Comparison of ENCODE assay signal across 14 cellular contexts in the genomic region with DNA sequence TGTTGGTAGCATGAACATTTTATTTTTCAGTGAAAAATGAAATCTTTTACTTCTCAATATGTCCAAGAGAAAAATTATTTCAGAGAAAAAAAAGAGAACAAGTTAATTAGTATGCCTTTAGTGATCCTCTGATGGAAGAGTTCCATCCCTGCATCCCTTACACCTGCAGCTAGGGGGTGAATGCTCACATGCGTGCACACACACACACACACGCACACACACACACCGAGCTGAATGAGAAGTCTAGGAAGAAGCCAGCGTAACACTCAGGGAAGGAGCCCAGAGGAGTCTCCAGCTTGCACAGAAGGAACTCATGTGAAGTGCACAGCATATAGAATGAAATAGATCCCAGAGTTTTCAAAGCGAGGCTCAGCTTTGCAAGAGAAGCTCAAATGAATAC.
DNase-seq lines count a peak whose midpoint lies in the region; ATAC-seq and TF ChIP-seq lines count a peak whose summit lies in the region.
"Had no signal": no experiment of that assay in that cellular context is flagged by ENCODE, and none has a peak within 500 bp of the region (broad histone marks: within the 10 kb centered on the region; RNA-seq: fewer than 3 reads in every experiment).

No MANE protein-coding gene starts in this region.

- DNase-seq in A172 (ENCODE audit: low spot score) (peak; percentile 53), H4 (ENCODE audit: low spot score) (peak; percentile 7), kidney tubule cell (ENCODE audit: low spot score) (peak; percentile 52), iPS-NIHi7 (ENCODE audit: extremely low spot score) (no peak), coronary artery (ENCODE audit: low spot score) (no peak)
- DNase-seq: activated CD8-positive, alpha-beta T cell treated with anti-CD3 and anti-CD28 coated beads, Interleukin-2, amount 10 ng/mL, durations not matched to agents 7 days and 5 days; CD4-positive, alpha-beta memory T cell; erythroblast; islet precursor cell; NCI-H2227 treated with DMSO at 0.1 percent for 48 hours had no signal

- TF ChIP-seq CTCF in VCaP (conservative IDR thresholded peaks at IDR 0.05) = peak; percentile 100
- TF ChIP-seq CTCF in coronary artery (IDR thresholded peaks at IDR 0.05) = no peak

- no peak for ATAC-seq in HG02870 (IDR thresholded peaks at IDR 0.05; ENCODE audit: unreplicated experiment)
- no peak for ATAC-seq in GM21423 (IDR thresholded peaks at IDR 0.05; ENCODE audit: unreplicated experiment)
- ATAC-seq: activated CD8-positive, alpha-beta T cell treated with anti-CD3 and anti-CD28 coated beads, Interleukin-2, amount 10 ng/mL, durations not matched to agents 7 days and 5 days had no signal

- H3K4me3 ChIP-seq in coronary artery = no peak overlapping the region

- H3K27ac ChIP-seq in VCaP (peak overlapping the region; percentile 19), coronary artery (no peak overlapping the region)
- H3K27ac ChIP-seq: KMS-11 had no signal

Comparison
In these comparisons a context has a peak if more than half of its experiments do, and no peak if none do; other contexts are left out.
1. DNase-seq: peak in A172 (single experiment), H4 (single experiment) and kidney tubule cell (single experiment); none in iPS-NIHi7 (single experiment) and coronary artery (single experiment).